Comparison of ENCODE assay signal across 17 cellular contexts in genomic region chr17:948284-948852, GRCh38. TPM values are rescaled to one million over a fixed set of nuclear protein-coding genes. Genes with fewer than 3 reads are reported as not detected.
DNase-seq lines count a peak whose midpoint lies in the region; TF ChIP-seq lines count a peak whose summit lies in the region.
"Had no signal": no experiment of that assay in that cellular context is flagged by ENCODE, and none has a peak within 500 bp of the region (broad histone marks: within the 10 kb centered on the region; RNA-seq: fewer than 3 reads in every experiment).

No MANE protein-coding gene starts in this region.

- H3K27ac Mint-ChIP-seq in brain = peak overlapping the region in 4 of 5 experiments; percentile 65 to 92 (median 86)
- H3K27ac Mint-ChIP-seq: activated T-cell treated with anti-CD3 and anti-CD28 coated beads, Interleukin-2, amount 50 U/mL, for 72 hours had no signal

- peaks cover 44% of the 10 kb centered on the region for H3K4me1 Mint-ChIP-seq in brain

- H3K27ac ChIP-seq in stomach smooth muscle (ENCODE audit: low read length) (peak overlapping the region; percentile 41), ascending aorta (no peak overlapping the region)
- H3K27ac ChIP-seq: heart right ventricle, parathyroid adenoma, tibial nerve had no signal

- no peaks in the 10 kb centered on the region for H3K27me3 Mint-ChIP-seq in brain

- no peaks in the 10 kb centered on the region for H3K9me3 ChIP-seq in stomach smooth muscle (ENCODE audit: control insufficient read depth in 2 of 2, low read length in 2 of 2)
- no peaks in the 10 kb centered on the region for H3K9me3 ChIP-seq in ascending aorta
- H3K9me3 ChIP-seq: heart right ventricle, tibial nerve had no signal

- DNase-seq in NCI-H1436 (lab: John Stamatoyannopoulos, UW) (peak; percentile 40), NCI-H1436 treated with DMSO at 0.1 percent for 48 hours (lab: John Stamatoyannopoulos, UW) (no peak), islet precursor cell (peak; percentile 88), COLO829 (ENCODE audit: low spot score) (no peak), NOMO-1 treated with DMSO at 0.1 percent for 48 hours (lab: John Stamatoyannopoulos, UW; ENCODE audit: unreplicated experiment) (no peak), ascending aorta (ENCODE audit: low spot score in 2 of 2) (no peak)
- DNase-seq: activated CD4-positive, alpha-beta T cell treated with anti-CD3 and anti-CD28 coated beads for 1 hour; activated T-cell treated with anti-CD3 and anti-CD28 coated beads, Interleukin-2, amount 50 U/mL, for 72 hours; effector CD4-positive, alpha-beta T cell; heart right ventricle; mammary epithelial cell; NCI-H2107; T-helper 1 cell had no signal

- H3K4me1 ChIP-seq in stomach smooth muscle (ENCODE audit: control insufficient read depth, insufficient read depth, low read length) = peaks cover 33% of the 10 kb centered on the region
- H3K4me1 ChIP-seq in ascending aorta = peaks cover 3 to 16% of the 10 kb centered on the region in 2 donors
- H3K4me1 ChIP-seq: parathyroid adenoma had no signal

- H3K4me3 ChIP-seq in stomach smooth muscle (ENCODE audit: low read length in 2 of 2) (no peak overlapping the region), ascending aorta (no peak overlapping the region)
- H3K4me3 ChIP-seq: heart right ventricle, tibial nerve had no signal

- H3K36me3 ChIP-seq in stomach smooth muscle (ENCODE audit: control insufficient read depth in 2 of 2, insufficient read depth in 2 of 2, low read length in 2 of 2) = peaks cover 0 to 3% of the 10 kb centered on the region in 2 donors
- no peaks in the 10 kb centered on the region for H3K36me3 ChIP-seq in ascending aorta

- peak overlapping the region in 2 of 5 experiments; percentile 18 to 21 for H3K4me3 Mint-ChIP-seq in brain
- H3K4me3 Mint-ChIP-seq: activated T-cell treated with anti-CD3 and anti-CD28 coated beads, Interleukin-2, amount 50 U/mL, for 72 hours had no signal

- peak overlapping the region; percentile 13 to 57 for H3K9ac ChIP-seq in stomach smooth muscle (ENCODE audit: low read length in 2 of 2)
- H3K9ac ChIP-seq: parathyroid adenoma had no signal

- peaks cover 0 to 11% (median 3%) of the 10 kb centered on the region in 5 experiments for H3K9me3 Mint-ChIP-seq in brain
- H3K9me3 Mint-ChIP-seq: activated T-cell treated with anti-CD3 and anti-CD28 coated beads, Interleukin-2, amount 50 U/mL, for 72 hours had no signal

- H3K27me3 ChIP-seq in stomach smooth muscle (ENCODE audit: control insufficient read depth in 1 of 2, insufficient read depth in 2 of 2, low read length in 2 of 2) (no peaks in the 10 kb centered on the region), ascending aorta (no peaks in the 10 kb centered on the region)

- H3K36me3 Mint-ChIP-seq in brain = peaks cover 36% of the 10 kb centered on the region

- intact Hi-C loops in ascending aorta (cut with DNase I) = loop anchor here (1.0 kb wide), 1 partner anchor 19 kb away; no protein-coding TSS in a partner anchor

- no peak for TF ChIP-seq CTCF in brain (conservative IDR thresholded peaks at IDR 0.05)
- TF ChIP-seq CTCF in ascending aorta (IDR thresholded peaks at IDR 0.05) = no peak

RNA-seq across cellular contexts. Expression of gene NXN, which starts 31.2 kb away (rescaled TPM):
- 127 TPM for polyA plus RNA-seq in brain (ENCODE audit: insufficient read depth, low read depth, low replicate concordance)
- 67.3 TPM for total RNA-seq in ascending aorta

RNA-seq across cellular contexts. Expression of gene TIMM22, which starts 48.6 kb away (rescaled TPM):
- 14.4 TPM for polyA plus RNA-seq in brain (ENCODE audit: insufficient read depth, low read depth, low replicate concordance)
- total RNA-seq in ascending aorta = 12.1 TPM

Comparison
In these comparisons a context has a peak if more than half of its experiments do, and no peak if none do; other contexts are left out.
1. DNase-seq: peak in NCI-H1436 (single experiment) and islet precursor cell (single experiment); none in NCI-H1436 treated with DMSO at 0.1 percent for 48 hours (single experiment), COLO829 (single experiment), NOMO-1 treated with DMSO at 0.1 percent for 48 hours (single experiment) and ascending aorta (0 of 2).